In the genomic region with DNA sequence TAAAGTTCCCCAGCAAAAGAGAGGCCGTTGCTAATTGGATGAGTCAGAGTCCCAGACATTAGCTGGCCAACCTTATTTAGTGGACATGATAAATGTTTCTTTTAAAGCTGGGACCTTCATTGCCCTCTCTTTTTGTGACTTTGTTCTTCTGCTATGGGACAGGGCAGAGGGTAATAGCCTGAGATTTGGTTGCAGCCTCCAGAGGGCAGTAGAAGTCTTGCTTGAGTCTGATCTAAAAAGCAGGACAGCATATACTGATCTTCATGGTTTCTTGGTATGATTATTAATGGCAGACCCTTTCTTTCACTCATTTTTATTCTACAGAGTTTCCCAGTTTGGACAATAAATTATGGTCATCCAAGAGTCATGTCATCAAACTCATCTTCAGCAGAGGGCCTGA, we compare ENCODE assay signal across 13 cellular contexts. TPM values are rescaled to one million over a fixed set of nuclear protein-coding genes. Genes with fewer than 3 reads are reported as not detected.
DNase-seq lines count a peak whose midpoint lies in the region; ATAC-seq, FAIRE-seq and TF ChIP-seq lines count a peak whose summit lies in the region.
"Had no signal": no experiment of that assay in that cellular context is flagged by ENCODE, and none has a peak within 500 bp of the region (broad histone marks: within the 10 kb centered on the region; RNA-seq: fewer than 3 reads in every experiment).

No MANE protein-coding gene starts in this region.

- TF ChIP-seq CTCF in SK-N-SH (IDR thresholded peaks at IDR 0.05) (peak; percentile 36), K562 (IDR thresholded peaks at IDR 0.05 in 2 of 3, conservative IDR thresholded peaks at IDR 0.05 in 1 of 3; ENCODE audit: insufficient read depth in 2 of 3, low read depth in 1 of 3, low read length in 3 of 3) (peak; percentile 33 to 48 (median 43); a peak in 4 of 6 replicates), neural progenitor cell (IDR thresholded peaks at IDR 0.05) (peak; percentile 27)

- peaks cover 3% of the 10 kb centered on the region for H3K9me3 Mint-ChIP-seq in neural progenitor cell
- H3K9me3 Mint-ChIP-seq: stimulated activated naive CD8-positive, alpha-beta T cell treated with anti-CD3 and anti-CD28 coated beads, Interleukin-15, Interleukin-2, amounts not matched to agents 100 ng/mL and 50 ng/mL, for 24 hours had no signal

- TF ChIP-seq RAD21 in SK-N-SH (IDR thresholded peaks at IDR 0.05; ENCODE audit: low read length), result peak; percentile 44
- TF ChIP-seq RAD21 in K562 (CRISPR knock-in tag; conservative IDR thresholded peaks at IDR 0.05 in 1 of 2, IDR thresholded peaks at IDR 0.05 in 1 of 2), result peak in 1 of 2 experiments; percentile 34; a peak in 2 of 4 replicates

- H3K27me3 Mint-ChIP-seq in neural progenitor cell (ENCODE audit: insufficient read depth, low read depth), result peaks cover 5% of the 10 kb centered on the region

- 0% methylated on average over 1 of the region's 1 CpG for WGBS in SK-N-SH (ENCODE audit: low lambda C conversion rate)
- 0% methylated on average over 1 of the region's 1 CpG for WGBS in K562 (ENCODE audit: insufficient coverage, low coverage, missing lambda C conversion rate)

- H3K4me3 Mint-ChIP-seq in neural progenitor cell, result no peak overlapping the region
- H3K4me3 Mint-ChIP-seq: stimulated activated naive CD8-positive, alpha-beta T cell treated with anti-CD3 and anti-CD28 coated beads, Interleukin-15, Interleukin-2, amounts not matched to agents 100 ng/mL and 50 ng/mL, for 24 hours had no signal

- POLR2A ChIA-PET in SK-N-SH (lab: Yijun Ruan, JAX), result no interaction called here
- POLR2A ChIA-PET in K562 (lab: Yijun Ruan, JAX), result interaction anchor here (0.5 to 1.2 kb wide), 3 partner anchors 11 to 339 kb away, joined by 3 to 4 read pairs (median 3); no protein-coding TSS in a partner anchor

- no peak overlapping the region for H3K27ac Mint-ChIP-seq in neural progenitor cell
- H3K27ac Mint-ChIP-seq: stimulated activated naive CD8-positive, alpha-beta T cell treated with anti-CD3 and anti-CD28 coated beads, Interleukin-15, Interleukin-2, amounts not matched to agents 100 ng/mL and 50 ng/mL, for 24 hours had no signal

- no peak overlapping the region for H2AFZ ChIP-seq in SK-N-SH (ENCODE audit: low read depth)
- H2AFZ ChIP-seq in K562 (ENCODE audit: low read depth, low read length), result no peak overlapping the region
- H2AFZ ChIP-seq in neural progenitor cell (replicated peaks), result no peak overlapping the region

- H3K4me1 ChIP-seq in SK-N-SH (ENCODE audit: control insufficient read depth in 1 of 2, insufficient read depth in 2 of 2, low read depth in 1 of 2, low read length in 1 of 2) (peaks cover 0 to 2% of the 10 kb centered on the region in 2 experiments; a peak in 1 of 4 replicates), K562 (replicated peaks in 1 of 2; ENCODE audit: control insufficient read depth in 2 of 2, insufficient read depth in 2 of 2, low read length in 2 of 2) (peaks cover 0 to 3% of the 10 kb centered on the region in 2 experiments; a peak in 1 of 5 replicates), neural progenitor cell (no peaks in the 10 kb centered on the region)
- H3K4me1 ChIP-seq: BLaER1, right atrium auricular region had no signal

- no peaks in the 10 kb centered on the region for H3K9me2 ChIP-seq in SK-N-SH

- H3K9me3 ChIP-seq in SK-N-SH, result no peaks in the 10 kb centered on the region
- H3K9me3 ChIP-seq in K562 (replicated peaks; ENCODE audit: control insufficient read depth, insufficient read depth, low read depth, low read length), result peaks cover 2% of the 10 kb centered on the region
- H3K9me3 ChIP-seq in neural progenitor cell (ENCODE audit: low read depth), result no peaks in the 10 kb centered on the region
- H3K9me3 ChIP-seq: BLaER1, right atrium auricular region had no signal

- H3K9ac ChIP-seq in SK-N-SH (no peak overlapping the region), K562 (ENCODE audit: insufficient read depth in 1 of 2, low read depth in 2 of 2, low read length in 2 of 2) (no peak overlapping the region), neural progenitor cell (no peak overlapping the region)
- H3K9ac ChIP-seq: BLaER1 had no signal

- H3K4me2 ChIP-seq in SK-N-SH, result no peak overlapping the region
- H3K4me2 ChIP-seq in K562 (ENCODE audit: insufficient read depth, low read length), result no peak overlapping the region
- H3K4me2 ChIP-seq in neural progenitor cell, result no peak overlapping the region
- H3K4me2 ChIP-seq: BLaER1 had no signal

- in situ Hi-C loops in K562 (cut with MboI), result no loop called here

- H3K36me3 ChIP-seq in SK-N-SH (replicated peaks in 1 of 2; ENCODE audit: control insufficient read depth in 1 of 2, insufficient read depth in 2 of 2, low read length in 1 of 2) (no peaks in the 10 kb centered on the region), K562 (ENCODE audit: control insufficient read depth, insufficient read depth, low read length) (no peaks in the 10 kb centered on the region), neural progenitor cell (no peaks in the 10 kb centered on the region)
- H3K36me3 ChIP-seq: BLaER1, right atrium auricular region had no signal

- H3K9me1 ChIP-seq in K562 (ENCODE audit: control insufficient read depth, insufficient read depth, low read length), result no peaks in the 10 kb centered on the region

- TF ChIP-seq EP300 in SK-N-SH (IDR thresholded peaks at IDR 0.05; ENCODE audit: borderline replicate concordance in 1 of 2, low read depth in 1 of 2, low read length in 1 of 2) (no peak), K562 (IDR thresholded peaks at IDR 0.05; ENCODE audit: low read length) (no peak)

- no peaks in the 10 kb centered on the region for H4K20me1 ChIP-seq in SK-N-SH (ENCODE audit: insufficient read depth)
- no peaks in the 10 kb centered on the region for H4K20me1 ChIP-seq in K562 (replicated peaks; ENCODE audit: control insufficient read depth, insufficient read depth, low read length)
- peaks cover 2% of the 10 kb centered on the region for H4K20me1 ChIP-seq in neural progenitor cell (ENCODE audit: low read depth)
- H4K20me1 ChIP-seq: BLaER1 had no signal

- TF ChIP-seq POLR2A in K562 (conservative IDR thresholded peaks at IDR 0.05), result no peak

- H3K79me2 ChIP-seq in SK-N-SH (ENCODE audit: insufficient read depth) (no peaks in the 10 kb centered on the region), K562 (ENCODE audit: control insufficient read depth, insufficient read depth, low read length) (no peaks in the 10 kb centered on the region), neural progenitor cell (ENCODE audit: low read depth) (no peaks in the 10 kb centered on the region)

- no peak overlapping the region for H3K27ac ChIP-seq in SK-N-SH (ENCODE audit: low read depth in 2 of 2, low read length in 1 of 2)
- H3K27ac ChIP-seq in K562 (ENCODE audit: extremely low read depth, low read depth, low read length), result no peak overlapping the region
- no peak overlapping the region for H3K27ac ChIP-seq in neural progenitor cell
- H3K27ac ChIP-seq: BLaER1, right atrium auricular region had no signal

- H3K27me3 ChIP-seq in SK-N-SH (ENCODE audit: insufficient read depth) (no peaks in the 10 kb centered on the region; the same call in 1 of the 2 replicates), K562 (ENCODE audit: control insufficient read depth in 2 of 2, insufficient read depth in 2 of 2, low read length in 2 of 2) (peaks cover 0 to 8% of the 10 kb centered on the region in 2 experiments; a peak in 2 of 5 replicates), neural progenitor cell (peaks cover 12% of the 10 kb centered on the region)
- H3K27me3 ChIP-seq: BLaER1, right atrium auricular region had no signal

- BruUV-seq in K562 (replicated peaks; lab: Mats Ljungman, UMichigan), result no TSS peak

- CTCF ChIA-PET in SK-N-SH (lab: Yijun Ruan, JAX) (interaction anchor here (0.9 to 1.4 kb wide), 3 partner anchors 10 to 348 kb away, joined by 3 read pairs; no protein-coding TSS in a partner anchor), K562 (lab: Yijun Ruan, JAX; ENCODE audit: low intra/inter-chr PET ratio) (no interaction called here)

- intact Hi-C loops in K562 (cut with micrococcal nuclease), result loop anchor here (1.0 to 10.0 kb wide), 2 partner anchors 185 to 207 kb away; a partner anchor contains a TSS

- no peak for ATAC-seq in SK-N-SH treated with all-trans-retinoic acid at 6 μM for 48 hours
- ATAC-seq in K562, result peak; percentile 76
- ATAC-seq in HG03095 (IDR thresholded peaks at IDR 0.05; ENCODE audit: unreplicated experiment), result no peak

- DNase-seq in SK-N-SH (no peak), HT1080 (ENCODE audit: low read depth) (peak; percentile 4), K562 (ENCODE audit: extremely low read depth in 1 of 4, low spot score in 3 of 4) (peak in 1 of 4 experiments; percentile 37), neural progenitor cell (ENCODE audit: low spot score) (no peak), AG08396 (ENCODE audit: low spot score) (no peak), NCI-H2171 treated with DMSO at 0.1 percent for 48 hours (lab: John Stamatoyannopoulos, UW) (no peak)
- DNase-seq: NCI-H146 had no signal

- peaks cover 4% of the 10 kb centered on the region for H3K4me1 Mint-ChIP-seq in neural progenitor cell

- H3K4me3 ChIP-seq in SK-N-SH (ENCODE audit: low read depth in 2 of 2, low read length in 1 of 2), result no peak overlapping the region
- H3K4me3 ChIP-seq in K562, result no peak overlapping the region
- no peak overlapping the region for H3K4me3 ChIP-seq in neural progenitor cell
- H3K4me3 ChIP-seq: BLaER1, right atrium auricular region had no signal

- FAIRE-seq in K562 (lab: Jason Lieb, UNC), result peak; percentile 68
- FAIRE-seq: bronchial epithelial cell had no signal

- no peaks in the 10 kb centered on the region for H3K36me3 Mint-ChIP-seq in neural progenitor cell

- no peaks in the 10 kb centered on the region for H3F3A ChIP-seq in SK-N-SH (replicated peaks; ENCODE audit: insufficient read depth)
- no peaks in the 10 kb centered on the region for H3F3A ChIP-seq in neural progenitor cell (ENCODE audit: low read depth)

RNA-seq across cellular contexts. Expression of a gene that starts 25.1 kb away (rescaled TPM):
- polyA plus RNA-seq in SK-N-SH (2012; rRNA removed), result 5.4 and 9.2 TPM in 2 replicates
- 4.5 and 4.7 TPM in 2 replicates for polyA plus RNA-seq in SK-N-SH (2012; cell fraction: cytosol; rRNA removed)
- 17.5 and 19.7 TPM in 2 replicates for polyA plus RNA-seq in SK-N-SH (2012; cell fraction: nucleus; rRNA removed)
- total RNA-seq in HT1080 (2014; rRNA removed; shearing (Covaris generic)), result 0.10 and 0.33 TPM in 2 replicates
- polyA plus RNA-seq in HT1080 (2015; cell fraction: cytosol; rRNA removed), result 0.09 TPM in 2 replicates
- polyA plus RNA-seq in HT1080 (2015; cell fraction: nucleus; rRNA removed), result 0.19 and 0.23 TPM in 2 replicates
- not detected in 2 replicates for total RNA-seq in K562 (2011; cell fraction: chromatin; rRNA removed; ENCODE audit: low replicate concordance)
- not detected in 2 replicates for total RNA-seq in K562 (2011; cell fraction: nucleolus; rRNA removed)
- total RNA-seq in K562 (2011; cell fraction: nucleoplasm; rRNA removed), result not detected in 2 replicates
- not detected in 2 replicates for total RNA-seq in K562 (2014; rRNA removed)
- not detected in 2 replicates for total RNA-seq in K562 (2014; rRNA removed; fragmentation: Illumina TruSeq; extraction: Trizol)
- not detected in 2 replicates for total RNA-seq in K562 (2015; rRNA removed; fragmentation: Illumina TruSeq; extraction: Trizol)
- total RNA-seq in K562 (2021), result 0.07 TPM in 1 of 2 replicates, not detected in the other
- not detected in 2 replicates for polyA plus RNA-seq in K562 (2011; rRNA removed)
- not detected in 2 replicates for polyA plus RNA-seq in K562 (2011; cell fraction: cytosol; rRNA removed)
- not detected in 2 replicates for polyA plus RNA-seq in K562 (2011; cell fraction: nucleus; rRNA removed)
- polyA plus RNA-seq in K562 (2012), result 0.10 TPM in 1 of 2 replicates, not detected in the other
- polyA plus RNA-seq in K562 (2014; fragmentation: Illumina TruSeq; extraction: Trizol), result not detected in 2 replicates
- not detected for polyA plus RNA-seq in K562 (2014; fragmentation: Nextera tagmentation; extraction: Ambion mirVana)
- not detected in 2 replicates for polyA plus RNA-seq in K562 (2014; rRNA removed)
- polyA minus RNA-seq in K562 (2011; rRNA and poly(A)+ RNA removed), result not detected in 2 replicates
- polyA minus RNA-seq in K562 (2011; cell fraction: cytosol; rRNA and poly(A)+ RNA removed), result not detected in 2 replicates
- not detected in 2 replicates for polyA minus RNA-seq in K562 (2011; cell fraction: nucleus; rRNA and poly(A)+ RNA removed)
- total RNA-seq in neural progenitor cell (ENCODE audit: low replicate concordance), result 14.1 and 18.7 TPM in 2 replicates

RNA-seq across cellular contexts. Expression of a gene that starts 52.5 kb away (rescaled TPM):
- polyA plus RNA-seq in SK-N-SH (2012; rRNA removed), result 2.2 and 2.9 TPM in 2 replicates
- polyA plus RNA-seq in SK-N-SH (2012; cell fraction: cytosol; rRNA removed), result 1.6 and 2.0 TPM in 2 replicates
- 6.2 and 8.1 TPM in 2 replicates for polyA plus RNA-seq in SK-N-SH (2012; cell fraction: nucleus; rRNA removed)
- total RNA-seq in HT1080 (2014; rRNA removed; shearing (Covaris generic)), result 5.2 and 5.9 TPM in 2 replicates
- 3.6 and 4.8 TPM in 2 replicates for polyA plus RNA-seq in HT1080 (2015; cell fraction: cytosol; rRNA removed)
- polyA plus RNA-seq in HT1080 (2015; cell fraction: nucleus; rRNA removed), result 12.5 and 14.7 TPM in 2 replicates
- 68.7 and 76.5 TPM in 2 replicates for total RNA-seq in K562 (2011; cell fraction: chromatin; rRNA removed; ENCODE audit: low replicate concordance)
- total RNA-seq in K562 (2011; cell fraction: nucleolus; rRNA removed), result 40.7 and 42.0 TPM in 2 replicates
- total RNA-seq in K562 (2011; cell fraction: nucleoplasm; rRNA removed), result 53.5 and 72.7 TPM in 2 replicates
- 5.8 and 7.9 TPM in 2 replicates for total RNA-seq in K562 (2014; rRNA removed)
- 13.9 and 14.3 TPM in 2 replicates for total RNA-seq in K562 (2014; rRNA removed; fragmentation: Illumina TruSeq; extraction: Trizol)
- total RNA-seq in K562 (2015; rRNA removed; fragmentation: Illumina TruSeq; extraction: Trizol), result 14.0 and 15.0 TPM in 2 replicates
- total RNA-seq in K562 (2021), result 24.2 and 26.9 TPM in 2 replicates
- 10.6 and 11.8 TPM in 2 replicates for polyA plus RNA-seq in K562 (2011; rRNA removed)
- polyA plus RNA-seq in K562 (2011; cell fraction: cytosol; rRNA removed), result 4.0 and 6.6 TPM in 2 replicates
- 22.0 and 24.1 TPM in 2 replicates for polyA plus RNA-seq in K562 (2011; cell fraction: nucleus; rRNA removed)
- polyA plus RNA-seq in K562 (2012), result 6.6 and 7.6 TPM in 2 replicates
- polyA plus RNA-seq in K562 (2014; fragmentation: Illumina TruSeq; extraction: Trizol), result 9.5 and 9.9 TPM in 2 replicates
- polyA plus RNA-seq in K562 (2014; fragmentation: Nextera tagmentation; extraction: Ambion mirVana), result 1 to 10 TPM; 1.2 to 1.8 TPM
- polyA plus RNA-seq in K562 (2014; rRNA removed), result 12.4 and 13.1 TPM in 2 replicates
- 22.8 and 24.7 TPM in 2 replicates for polyA minus RNA-seq in K562 (2011; rRNA and poly(A)+ RNA removed)
- polyA minus RNA-seq in K562 (2011; cell fraction: cytosol; rRNA and poly(A)+ RNA removed), result 8.6 and 11.1 TPM in 2 replicates
- 14.1 and 22.8 TPM in 2 replicates for polyA minus RNA-seq in K562 (2011; cell fraction: nucleus; rRNA and poly(A)+ RNA removed)
- total RNA-seq in neural progenitor cell (ENCODE audit: low replicate concordance), result 28.3 and 29.7 TPM in 2 replicates

RNA-seq across cellular contexts. Expression of a gene that starts 54.8 kb away (rescaled TPM):
- polyA plus RNA-seq in SK-N-SH (2012; rRNA removed) (1.0 and 1.4 TPM in 2 replicates), K562 (2011; rRNA removed) (0.17 and 0.24 TPM in 2 replicates), K562 (2014; fragmentation: Illumina TruSeq; extraction: Trizol) (0.07 and 0.10 TPM in 2 replicates), K562 (2014; fragmentation: Nextera tagmentation; extraction: Ambion mirVana) (under 1 TPM; 0.06 to 0.07 TPM), K562 (2014; rRNA removed) (0.18 and 0.19 TPM in 2 replicates)
- polyA plus RNA-seq in SK-N-SH (2012; cell fraction: cytosol; rRNA removed), result 0.76 and 1.0 TPM in 2 replicates
- 2.0 and 4.9 TPM in 2 replicates for polyA plus RNA-seq in SK-N-SH (2012; cell fraction: nucleus; rRNA removed)
- 0.11 and 0.60 TPM in 2 replicates for total RNA-seq in HT1080 (2014; rRNA removed; shearing (Covaris generic))
- 0.05 TPM in 1 of 2 replicates, not detected in the other for polyA plus RNA-seq in HT1080 (2015; cell fraction: cytosol; rRNA removed)
- 0.20 and 0.28 TPM in 2 replicates for polyA plus RNA-seq in HT1080 (2015; cell fraction: nucleus; rRNA removed)
- 0.49 and 0.92 TPM in 2 replicates for total RNA-seq in K562 (2011; cell fraction: chromatin; rRNA removed; ENCODE audit: low replicate concordance)
- 0.17 and 0.53 TPM in 2 replicates for total RNA-seq in K562 (2011; cell fraction: nucleolus; rRNA removed)
- 1.1 and 1.2 TPM in 2 replicates for total RNA-seq in K562 (2011; cell fraction: nucleoplasm; rRNA removed)
- total RNA-seq in K562 (2014; rRNA removed) (0.08 and 0.09 TPM in 2 replicates), K562 (2014; rRNA removed; fragmentation: Illumina TruSeq; extraction: Trizol) (0.65 and 0.96 TPM in 2 replicates), K562 (2015; rRNA removed; fragmentation: Illumina TruSeq; extraction: Trizol) (0.40 and 0.49 TPM in 2 replicates), K562 (2021) (0.13 and 0.29 TPM in 2 replicates), neural progenitor cell (ENCODE audit: low replicate concordance) (14.7 and 26.7 TPM in 2 replicates)
- 0.04 and 0.12 TPM in 2 replicates for polyA plus RNA-seq in K562 (2011; cell fraction: cytosol; rRNA removed)
- polyA plus RNA-seq in K562 (2011; cell fraction: nucleus; rRNA removed), result 0.14 and 0.23 TPM in 2 replicates
- 0.26 and 0.27 TPM in 2 replicates for polyA plus RNA-seq in K562 (2012)
- polyA minus RNA-seq in K562 (2011; rRNA and poly(A)+ RNA removed), result 0.35 and 1.1 TPM in 2 replicates
- not detected in 2 replicates for polyA minus RNA-seq in K562 (2011; cell fraction: cytosol; rRNA and poly(A)+ RNA removed)
- polyA minus RNA-seq in K562 (2011; cell fraction: nucleus; rRNA and poly(A)+ RNA removed), result 0.27 and 0.33 TPM in 2 replicates

Comparison
In these comparisons a context has a peak if more than half of its experiments do, and no peak if none do; other contexts are left out.
1. RNA of a gene that starts 25.1 kb away (total RNA-seq): 14.1 to 18.7 TPM in neural progenitor cell; 0.10 to 0.33 TPM in HT1080 and 0.07 TPM in K562; every median in the first group is over 10 times any median in the second.
2. Peak in every context shown above with its lines, with median percentiles within 50 percentile points of each other: CTCF ChIP-seq.